Comparison of ENCODE assay signal across 17 cellular contexts in genomic region chr9:1207681-1208080, GRCh38.
DNase-seq lines count a peak whose midpoint lies in the region; ATAC-seq and TF ChIP-seq lines count a peak whose summit lies in the region.
"Had no signal": no experiment of that assay in that cellular context is flagged by ENCODE, and none has a peak within 500 bp of the region (broad histone marks: within the 10 kb centered on the region; RNA-seq: fewer than 3 reads in every experiment).

No MANE protein-coding gene starts in this region.

- H3K27me3 Mint-ChIP-seq in GM23338 (ENCODE audit: insufficient read depth, low read depth, poor library complexity): peaks cover 8% of the 10 kb centered on the region
- peaks cover 0 to 22% (median 8%) of the 10 kb centered on the region in 5 donors for H3K27me3 Mint-ChIP-seq in naive thymus-derived CD8-positive, alpha-beta T cell
- H3K27me3 Mint-ChIP-seq: activated naive CD8-positive, alpha-beta T cell treated with anti-CD3 and anti-CD28 coated beads, Interleukin-2, amount 50 U/mL, for 24 hours had no signal

- DNase-seq in GM23338 (ENCODE audit: low spot score) (no peak), T1000 (lab: John Stamatoyannopoulos, UW) (peak; percentile 38), kidney tubule cell (ENCODE audit: low spot score) (peak; percentile 15)
- DNase-seq in activated CD4-positive, alpha-beta T cell treated with anti-CD3 and anti-CD28 coated beads, Interleukin-2, amount 50 U/mL, for 48 hours: no peak
- no peak for DNase-seq in naive thymus-derived CD8-positive, alpha-beta T cell
- DNase-seq: activated CD4-positive, CD25-positive, alpha-beta regulatory T cell; activated naive CD8-positive, alpha-beta T cell treated with anti-CD3 and anti-CD28 coated beads, Interleukin-2, amount 50 U/mL, for 24 hours; head of caudate nucleus; KBM-7; NCI-H1092 treated with DMSO at 0.1 percent for 48 hours; NCI-H69; OCI-M1; stimulated activated CD4-positive, alpha-beta T cell treated with anti-CD3 and anti-CD28 coated beads, Interleukin-4, amount 100 ng/mL, for 1 hour had no signal

- H3F3A ChIP-seq in GM23338 (replicated peaks; ENCODE audit: low read depth): no peaks in the 10 kb centered on the region

- H3K4me3 ChIP-seq in GM23338: no peak overlapping the region
- H3K4me3 ChIP-seq: cardiac muscle cell had no signal

- 0 out of 2 replicates have a peak overlapping the region, but pooled peaks have one; percentile 14 for H2AFZ ChIP-seq in GM23338

- no peaks in the 10 kb centered on the region for H3K36me3 Mint-ChIP-seq in GM23338 (ENCODE audit: low read depth)
- H3K36me3 Mint-ChIP-seq in naive thymus-derived CD8-positive, alpha-beta T cell: no peaks in the 10 kb centered on the region
- H3K36me3 Mint-ChIP-seq: CD14-positive monocyte had no signal

- H3K4me3 Mint-ChIP-seq in GM23338: no peak overlapping the region
- H3K4me3 Mint-ChIP-seq in naive thymus-derived CD8-positive, alpha-beta T cell: no peak overlapping the region
- H3K4me3 Mint-ChIP-seq: activated naive CD8-positive, alpha-beta T cell treated with anti-CD3 and anti-CD28 coated beads, Interleukin-2, amount 50 U/mL, for 24 hours; CD14-positive monocyte had no signal

- TF ChIP-seq CTCF in GM23338 (conservative IDR thresholded peaks at IDR 0.05; ENCODE audit: low read depth in 2 of 2): no peak

- H3K36me3 ChIP-seq in GM23338 (ENCODE audit: insufficient read depth): no peaks in the 10 kb centered on the region
- H3K36me3 ChIP-seq: cardiac muscle cell had no signal

- ATAC-seq in GM23338: no peak
- no peak for ATAC-seq in HG02798 (IDR thresholded peaks at IDR 0.05; ENCODE audit: poor library complexity, unreplicated experiment)
- no peak for ATAC-seq in naive thymus-derived CD8-positive, alpha-beta T cell
- no peak for ATAC-seq in HG03139 (IDR thresholded peaks at IDR 0.05; ENCODE audit: unreplicated experiment)
- ATAC-seq: activated naive CD8-positive, alpha-beta T cell treated with anti-CD3 and anti-CD28 coated beads, Interleukin-2, amount 50 U/mL, for 24 hours had no signal

- POLR2A ChIA-PET in naive thymus-derived CD8-positive, alpha-beta T cell (lab: Charles Lee): no interaction called here

- no peak overlapping the region for H3K27ac Mint-ChIP-seq in GM23338
- no peak overlapping the region for H3K27ac Mint-ChIP-seq in naive thymus-derived CD8-positive, alpha-beta T cell
- H3K27ac Mint-ChIP-seq: activated naive CD8-positive, alpha-beta T cell treated with anti-CD3 and anti-CD28 coated beads, Interleukin-2, amount 50 U/mL, for 24 hours; CD14-positive monocyte had no signal

- H3K27ac ChIP-seq in GM23338 (ENCODE audit: low read depth): no peak overlapping the region
- H3K27ac ChIP-seq: cardiac muscle cell had no signal

- no peaks in the 10 kb centered on the region for H3K4me1 Mint-ChIP-seq in GM23338
- H3K4me1 Mint-ChIP-seq in naive thymus-derived CD8-positive, alpha-beta T cell: no peaks in the 10 kb centered on the region
- H3K4me1 Mint-ChIP-seq: activated naive CD8-positive, alpha-beta T cell treated with anti-CD3 and anti-CD28 coated beads, Interleukin-2, amount 50 U/mL, for 24 hours; CD14-positive monocyte had no signal

- peaks cover 4% of the 10 kb centered on the region; the same call in 1 of the 2 replicates for H3K9me2 ChIP-seq in GM23338 (ENCODE audit: insufficient read depth)

- H3K4me1 ChIP-seq in GM23338 (ENCODE audit: insufficient read depth): no peaks in the 10 kb centered on the region

- H3K4me2 ChIP-seq in GM23338: no peak overlapping the region

- H3K79me2 ChIP-seq in GM23338 (replicated peaks; ENCODE audit: insufficient read depth): no peaks in the 10 kb centered on the region

- no peaks in the 10 kb centered on the region for H4K20me1 ChIP-seq in GM23338 (replicated peaks; ENCODE audit: insufficient read depth)

- no peaks in the 10 kb centered on the region for H3K27me3 ChIP-seq in GM23338 (ENCODE audit: insufficient read depth)
- H3K27me3 ChIP-seq: cardiac muscle cell had no signal

- peaks cover 5% of the 10 kb centered on the region; the same call in 2 of the 3 replicates for H3K9me3 Mint-ChIP-seq in GM23338
- H3K9me3 Mint-ChIP-seq in naive thymus-derived CD8-positive, alpha-beta T cell: peaks cover 0 to 25% (median 7%) of the 10 kb centered on the region in 9 donors

TF ChIP-seq in GM23338, 12 proteins besides CTCF, POLR2A, EP300 and RAD21 (continues in another document):
- TF ChIP-seq NANOG (IDR thresholded peaks at IDR 0.05; ENCODE audit: borderline replicate concordance) (no peak), EZH2phosphoT487 (IDR thresholded peaks at IDR 0.05; ENCODE audit: unreplicated experiment) (no peak), POLR2AphosphoS5 (IDR thresholded peaks at IDR 0.05; ENCODE audit: low read depth) (no peak), ZNF331 (CRISPR knock-in tag; IDR thresholded peaks at IDR 0.05; ENCODE audit: low read depth) (no peak), STAT1 (IDR thresholded peaks at IDR 0.05; ENCODE audit: unreplicated experiment) (no peak), REST (IDR thresholded peaks at IDR 0.05; ENCODE audit: unreplicated experiment) (no peak), ZNF114 (CRISPR knock-in tag; IDR thresholded peaks at IDR 0.05) (no peak), EZH2 (IDR thresholded peaks at IDR 0.05; ENCODE audit: low read depth, unreplicated experiment) (no peak), JUNB (IDR thresholded peaks at IDR 0.05; ENCODE audit: unreplicated experiment) (no peak)

Comparison
In these comparisons a context has a peak if more than half of its experiments do, and no peak if none do; other contexts are left out.
1. DNase-seq: peak in T1000 (single experiment) and kidney tubule cell (single experiment); none in GM23338 (single experiment), activated CD4-positive, alpha-beta T cell treated with anti-CD3 and anti-CD28 coated beads, Interleukin-2, amount 50 U/mL, for 48 hours (0 of 2) and naive thymus-derived CD8-positive, alpha-beta T cell (0 of 10).